ENCODE assay signal across 1 cellular context in genomic region chr2:241391892-241392665, GRCh38.
TF ChIP-seq lines count a peak whose summit lies in the region.

No MANE protein-coding gene starts in this region.

TF ChIP-seq in HepG2, 621 proteins besides CTCF, POLR2A, EP300 and RAD21 (continued from another document):
- TF ChIP-seq, protein P1, sequence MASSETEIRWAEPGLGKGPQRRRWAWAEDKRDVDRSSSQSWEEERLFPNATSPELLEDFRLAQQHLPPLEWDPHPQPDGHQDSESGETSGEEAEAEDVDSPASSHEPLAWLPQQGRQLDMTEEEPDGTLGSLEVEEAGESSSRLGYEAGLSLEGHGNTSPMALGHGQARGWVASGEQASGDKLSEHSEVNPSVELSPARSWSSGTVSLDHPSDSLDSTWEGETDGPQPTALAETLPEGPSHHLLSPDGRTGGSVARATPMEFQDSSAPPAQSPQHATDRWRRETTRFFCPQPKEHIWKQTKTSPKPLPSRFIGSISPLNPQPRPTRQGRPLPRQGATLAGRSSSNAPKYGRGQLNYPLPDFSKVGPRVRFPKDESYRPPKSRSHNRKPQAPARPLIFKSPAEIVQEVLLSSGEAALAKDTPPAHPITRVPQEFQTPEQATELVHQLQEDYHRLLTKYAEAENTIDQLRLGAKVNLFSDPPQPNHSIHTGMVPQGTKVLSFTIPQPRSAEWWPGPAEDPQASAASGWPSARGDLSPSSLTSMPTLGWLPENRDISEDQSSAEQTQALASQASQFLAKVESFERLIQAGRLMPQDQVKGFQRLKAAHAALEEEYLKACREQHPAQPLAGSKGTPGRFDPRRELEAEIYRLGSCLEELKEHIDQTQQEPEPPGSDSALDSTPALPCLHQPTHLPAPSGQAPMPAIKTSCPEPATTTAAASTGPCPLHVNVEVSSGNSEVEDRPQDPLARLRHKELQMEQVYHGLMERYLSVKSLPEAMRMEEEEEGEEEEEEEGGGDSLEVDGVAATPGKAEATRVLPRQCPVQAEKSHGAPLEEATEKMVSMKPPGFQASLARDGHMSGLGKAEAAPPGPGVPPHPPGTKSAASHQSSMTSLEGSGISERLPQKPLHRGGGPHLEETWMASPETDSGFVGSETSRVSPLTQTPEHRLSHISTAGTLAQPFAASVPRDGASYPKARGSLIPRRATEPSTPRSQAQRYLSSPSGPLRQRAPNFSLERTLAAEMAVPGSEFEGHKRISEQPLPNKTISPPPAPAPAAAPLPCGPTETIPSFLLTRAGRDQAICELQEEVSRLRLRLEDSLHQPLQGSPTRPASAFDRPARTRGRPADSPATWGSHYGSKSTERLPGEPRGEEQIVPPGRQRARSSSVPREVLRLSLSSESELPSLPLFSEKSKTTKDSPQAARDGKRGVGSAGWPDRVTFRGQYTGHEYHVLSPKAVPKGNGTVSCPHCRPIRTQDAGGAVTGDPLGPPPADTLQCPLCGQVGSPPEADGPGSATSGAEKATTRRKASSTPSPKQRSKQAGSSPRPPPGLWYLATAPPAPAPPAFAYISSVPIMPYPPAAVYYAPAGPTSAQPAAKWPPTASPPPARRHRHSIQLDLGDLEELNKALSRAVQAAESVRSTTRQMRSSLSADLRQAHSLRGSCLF (CRISPR knock-in tag; IDR thresholded peaks at IDR 0.05; ENCODE audit: borderline replicate concordance) = no peak
- no peak for TF ChIP-seq RXRA (CRISPR knock-in tag; IDR thresholded peaks at IDR 0.05)
- TF ChIP-seq NFE2 (CRISPR knock-in tag; IDR thresholded peaks at IDR 0.05) = no peak
- peak; percentile 78 for TF ChIP-seq SMC3 (IDR thresholded peaks at IDR 0.05; ENCODE audit: low read length)
- no peak for TF ChIP-seq MIER3 (CRISPR knock-in tag; IDR thresholded peaks at IDR 0.05; ENCODE audit: borderline replicate concordance)
- TF ChIP-seq RFXANK (CRISPR knock-in tag; IDR thresholded peaks at IDR 0.05) = no peak
- no peak for TF ChIP-seq REXO4 (CRISPR knock-in tag; IDR thresholded peaks at IDR 0.05; ENCODE audit: borderline replicate concordance)
- peak; percentile 83 for TF ChIP-seq STAG1 (CRISPR knock-in tag; IDR thresholded peaks at IDR 0.05)
- TF ChIP-seq ZUFSP (CRISPR knock-in tag; IDR thresholded peaks at IDR 0.05; ENCODE audit: borderline replicate concordance) = no peak
- TF ChIP-seq, protein P2, sequence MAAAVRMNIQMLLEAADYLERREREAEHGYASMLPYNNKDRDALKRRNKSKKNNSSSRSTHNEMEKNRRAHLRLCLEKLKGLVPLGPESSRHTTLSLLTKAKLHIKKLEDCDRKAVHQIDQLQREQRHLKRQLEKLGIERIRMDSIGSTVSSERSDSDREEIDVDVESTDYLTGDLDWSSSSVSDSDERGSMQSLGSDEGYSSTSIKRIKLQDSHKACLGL (CRISPR knock-in tag; IDR thresholded peaks at IDR 0.05) = no peak
- TF ChIP-seq CREB3 (CRISPR knock-in tag; IDR thresholded peaks at IDR 0.05) = no peak
- TF ChIP-seq NFIC (IDR thresholded peaks at IDR 0.05; ENCODE audit: low read length) = no peak
- TF ChIP-seq YEATS2 (CRISPR knock-in tag; IDR thresholded peaks at IDR 0.05; ENCODE audit: borderline replicate concordance) = no peak
- no peak for TF ChIP-seq ZNF570 (CRISPR knock-in tag; IDR thresholded peaks at IDR 0.05; ENCODE audit: borderline replicate concordance)
